9 cellular contexts compared by ENCODE assay signal in genomic region chr10:6171891-6172354, GRCh38. TPM values are rescaled to one million over a fixed set of nuclear protein-coding genes. Genes with fewer than 3 reads are reported as not detected.
DNase-seq lines count a peak whose midpoint lies in the region; ATAC-seq, FAIRE-seq and TF ChIP-seq lines count a peak whose summit lies in the region.
"Had no signal": no experiment of that assay in that cellular context is flagged by ENCODE, and none has a peak within 500 bp of the region (broad histone marks: within the 10 kb centered on the region; RNA-seq: fewer than 3 reads in every experiment).

No MANE protein-coding gene starts in this region.

- H3K27ac Mint-ChIP-seq in dendritic cell treated with granulocyte-macrophage colony-stimulating factor and Interleukin-4, amounts not matched to agents 40 ng/mL and 50 ng/mL, for 4 days: peak overlapping the region; percentile 86
- peak overlapping the region; percentile 27 for H3K27ac Mint-ChIP-seq in neural crest cell (ENCODE audit: unreplicated experiment)

- H3K27me3 Mint-ChIP-seq in dendritic cell treated with granulocyte-macrophage colony-stimulating factor and Interleukin-4, amounts not matched to agents 40 ng/mL and 50 ng/mL, for 4 days: no peaks in the 10 kb centered on the region
- no peaks in the 10 kb centered on the region for H3K27me3 Mint-ChIP-seq in neural crest cell (ENCODE audit: low read depth)

- WGBS in prostate gland: 83% methylated on average over 17 of the region's 17 CpGs

- H3K4me1 Mint-ChIP-seq in dendritic cell treated with granulocyte-macrophage colony-stimulating factor and Interleukin-4, amounts not matched to agents 40 ng/mL and 50 ng/mL, for 4 days (ENCODE audit: low read depth): peaks cover 94% of the 10 kb centered on the region
- peaks cover 24% of the 10 kb centered on the region for H3K4me1 Mint-ChIP-seq in neural crest cell

- H3K36me3 Mint-ChIP-seq in dendritic cell treated with granulocyte-macrophage colony-stimulating factor and Interleukin-4, amounts not matched to agents 40 ng/mL and 50 ng/mL, for 4 days (ENCODE audit: low read depth): peaks cover 56% of the 10 kb centered on the region
- no peaks in the 10 kb centered on the region for H3K36me3 Mint-ChIP-seq in neural crest cell (ENCODE audit: low read depth)

- H3K27me3 ChIP-seq in MG63: no peaks in the 10 kb centered on the region
- H3K27me3 ChIP-seq in prostate gland (replicated peaks; ENCODE audit: insufficient read depth): no peaks in the 10 kb centered on the region
- H3K27me3 ChIP-seq: uterus had no signal

- H3K27ac ChIP-seq in prostate gland: no peak overlapping the region
- H3K27ac ChIP-seq: uterus had no signal

- DNase-seq in CD1c-positive myeloid dendritic cell (ENCODE audit: extremely low spot score) (peak; percentile 86), MG63 (peak; percentile 81), neural crest cell (ENCODE audit: low read depth, low spot score) (no peak), NCI-H1436 (lab: John Stamatoyannopoulos, UW) (no peak), prostate gland (ENCODE audit: low spot score) (no peak), H54 (ENCODE audit: insufficient read length, low spot score) (no peak)

- H3K9me3 ChIP-seq in MG63 (no peaks in the 10 kb centered on the region), prostate gland (no peaks in the 10 kb centered on the region)
- H3K9me3 ChIP-seq: uterus had no signal

- no peaks in the 10 kb centered on the region for H3K9me3 Mint-ChIP-seq in dendritic cell treated with granulocyte-macrophage colony-stimulating factor and Interleukin-4, amounts not matched to agents 40 ng/mL and 50 ng/mL, for 4 days
- no peaks in the 10 kb centered on the region for H3K9me3 Mint-ChIP-seq in neural crest cell

- peak overlapping the region; percentile 60 for H3K4me3 Mint-ChIP-seq in dendritic cell treated with granulocyte-macrophage colony-stimulating factor and Interleukin-4, amounts not matched to agents 40 ng/mL and 50 ng/mL, for 4 days
- H3K4me3 Mint-ChIP-seq in neural crest cell: no peak overlapping the region

- no peaks in the 10 kb centered on the region for H3K4me1 ChIP-seq in prostate gland (replicated peaks)

- peaks cover 27% of the 10 kb centered on the region for H3K36me3 ChIP-seq in MG63
- H3K36me3 ChIP-seq in prostate gland: no peaks in the 10 kb centered on the region
- H3K36me3 ChIP-seq: uterus had no signal

- TF ChIP-seq CTCF in neural crest cell (conservative IDR thresholded peaks at IDR 0.05) (no peak), prostate gland (IDR thresholded peaks at IDR 0.05) (no peak)

- TF ChIP-seq POLR2A in prostate gland (IDR thresholded peaks at IDR 0.05) (no peak), H54 (IDR thresholded peaks at IDR 0.05; ENCODE audit: low read depth, low read length) (no peak)

- intact Hi-C loops in dendritic cell treated with granulocyte-macrophage colony-stimulating factor and Interleukin-4, amounts not matched to agents 40 ng/mL and 50 ng/mL, for 4 days (cut with micrococcal nuclease): no loop called here
- intact Hi-C loops in prostate gland (cut with DNase I): no loop called here

- no peak for FAIRE-seq in H54 (lab: Jason Lieb, UNC)

- ATAC-seq in GM18511 (IDR thresholded peaks at IDR 0.05; ENCODE audit: unreplicated experiment): no peak

- no peak overlapping the region for H3K4me3 ChIP-seq in MG63
- no peak overlapping the region for H3K4me3 ChIP-seq in prostate gland
- H3K4me3 ChIP-seq: uterus had no signal

RNA-seq across cellular contexts. Expression of gene PFKFB3, which starts 30.8 kb away (rescaled TPM):
- 3.4 and 7.8 TPM in 2 replicates for total RNA-seq in MG63 (2014; rRNA removed; shearing (Covaris generic); ENCODE audit: low replicate concordance)
- 36.7 and 39.3 TPM in 2 replicates for total RNA-seq in neural crest cell
- 10 to 100 TPM; 24.3 to 52.7 TPM for total RNA-seq in prostate gland

Comparison
In these comparisons a context has a peak if more than half of its experiments do, and no peak if none do; other contexts are left out.
1. DNase-seq: peak in CD1c-positive myeloid dendritic cell (single experiment) and MG63 (single experiment); none in neural crest cell (single experiment), NCI-H1436 (single experiment), prostate gland (single experiment) and H54 (single experiment).